Comparison of ENCODE assay signal across 10 cellular contexts in the genomic region with DNA sequence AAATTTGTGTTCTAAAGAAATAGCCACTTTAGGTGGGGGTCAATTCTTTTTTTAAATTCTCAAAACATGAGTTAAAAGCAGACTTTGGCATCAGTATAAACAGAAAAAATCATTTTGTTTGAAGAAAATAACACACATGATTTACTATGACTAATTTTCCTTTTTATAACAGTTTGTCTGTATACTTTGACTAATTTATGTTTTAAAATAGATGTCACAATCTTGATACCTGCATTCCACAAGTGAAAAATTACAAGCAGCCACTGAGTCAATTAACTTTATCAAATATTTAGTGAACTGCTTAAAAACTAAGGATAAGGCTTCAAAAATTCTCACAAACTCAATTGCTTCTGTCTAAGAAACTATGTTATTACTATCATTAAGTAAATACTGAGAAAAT.
"Had no signal": no experiment of that assay in that cellular context is flagged by ENCODE, and none has a peak within 500 bp of the region (broad histone marks: within the 10 kb centered on the region; RNA-seq: fewer than 3 reads in every experiment).

No MANE protein-coding gene starts in this region.

- H3K27me3 Mint-ChIP-seq: IgD-negative memory B cell had no signal

- FAIRE-seq: H1, H54, HepG2 had no signal

- H3K9me3 Mint-ChIP-seq: GM23338, H9, IgD-negative memory B cell had no signal

- H2AFZ ChIP-seq: GM23338 had no signal

- H3K4me3 ChIP-seq: GM23338 had no signal

- H3K4me1 Mint-ChIP-seq: GM23338, H9 had no signal

- H3K27ac ChIP-seq: HL-60, KMS-11 had no signal

- DNase-seq: H9, HCEC 1CT, KBM-7 had no signal

- H3K4me3 Mint-ChIP-seq: GM23338, H9, IgD-negative memory B cell had no signal

- H3K9ac ChIP-seq: KMS-11 had no signal

- H3K4me2 ChIP-seq: GM23338, KMS-11 had no signal

- H3K27ac Mint-ChIP-seq: H9, IgD-negative memory B cell had no signal
